In the genomic region with DNA sequence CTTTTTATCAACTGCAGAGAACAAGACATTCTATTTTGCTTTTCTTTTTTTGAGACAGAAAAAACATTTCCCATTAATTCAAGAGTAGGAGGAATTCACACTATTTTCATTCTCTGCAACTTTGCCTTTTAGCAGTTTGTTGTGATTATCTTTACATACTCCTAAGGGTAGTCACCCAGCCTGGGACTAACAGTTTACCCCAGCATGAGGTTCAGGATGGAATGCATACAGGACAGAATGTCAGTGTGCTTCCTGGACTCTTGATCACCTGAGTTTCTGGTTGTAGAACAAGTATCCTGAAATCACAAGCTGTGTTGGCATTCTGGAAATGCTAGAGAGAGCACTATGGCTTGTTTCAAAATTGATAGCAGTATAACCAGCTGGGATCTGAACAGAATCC, we compare ENCODE assay signal across 1 cellular context.
TF ChIP-seq lines count a peak whose summit lies in the region.

No MANE protein-coding gene starts in this region.

TF ChIP-seq in GM23338, 12 proteins besides CTCF, POLR2A, EP300 and RAD21 (continued from another document):
- TF ChIP-seq ZNF462 (CRISPR knock-in tag; IDR thresholded peaks at IDR 0.05) (no peak), NANOG (IDR thresholded peaks at IDR 0.05; ENCODE audit: borderline replicate concordance) (no peak), ETS1 (IDR thresholded peaks at IDR 0.05) (no peak), EZH2 (IDR thresholded peaks at IDR 0.05; ENCODE audit: low read depth, unreplicated experiment) (no peak), EZH2phosphoT487 (IDR thresholded peaks at IDR 0.05; ENCODE audit: unreplicated experiment) (no peak)
